ENCODE assay signal across 12 cellular contexts in genomic region chr11:86548278-86548917, GRCh38.
DNase-seq lines count a peak whose midpoint lies in the region; ATAC-seq and TF ChIP-seq lines count a peak whose summit lies in the region.
"Had no signal": no experiment of that assay in that cellular context is flagged by ENCODE, and none has a peak within 500 bp of the region (broad histone marks: within the 10 kb centered on the region; RNA-seq: fewer than 3 reads in every experiment).

No MANE protein-coding gene starts in this region.

- DNase-seq in GM23338 (ENCODE audit: low spot score), result no peak
- peak; percentile 52 to 84 for DNase-seq in cardiac fibroblast (ENCODE audit: low read depth in 2 of 2)
- no peak for DNase-seq in right atrium auricular region (ENCODE audit: low spot score)
- no peak for DNase-seq in 8988T
- DNase-seq: activated T-cell treated with anti-CD3 and anti-CD28 coated beads, Interleukin-2, amount 50 U/mL, for 24 hours; Caco-2; NCI-H146 had no signal

- no peaks in the 10 kb centered on the region for H3K9me3 ChIP-seq in right atrium auricular region
- H3K9me3 ChIP-seq: Caco-2 had no signal

- no peaks in the 10 kb centered on the region for H3F3A ChIP-seq in GM23338 (replicated peaks; ENCODE audit: low read depth)

- H3K4me2 ChIP-seq in GM23338, result peak overlapping the region; percentile 12; the same call in 1 of the 2 replicates

- H3K4me1 ChIP-seq in GM23338 (ENCODE audit: insufficient read depth), result peaks cover 10% of the 10 kb centered on the region
- H3K4me1 ChIP-seq in right atrium auricular region, result peaks cover 0 to 49% of the 10 kb centered on the region in 2 donors

- H3K27ac ChIP-seq in GM23338 (ENCODE audit: low read depth) (no peak overlapping the region), right atrium auricular region (peak overlapping the region; percentile 64 to 71), skin epidermis (peak overlapping the region in 13 of 21 experiments; percentile 15 to 78 (median 39))

- no peaks in the 10 kb centered on the region for H3K79me2 ChIP-seq in GM23338 (replicated peaks; ENCODE audit: insufficient read depth)

- no peaks in the 10 kb centered on the region for H3K27me3 Mint-ChIP-seq in GM23338 (ENCODE audit: insufficient read depth, low read depth, poor library complexity)
- H3K27me3 Mint-ChIP-seq: activated T-cell treated with anti-CD3 and anti-CD28 coated beads, Interleukin-2, amount 50 U/mL, for 24 hours; dendritic cell treated with granulocyte-macrophage colony-stimulating factor and Interleukin-4, amounts not matched to agents 40 ng/mL and 50 ng/mL, for 4 days had no signal

- H3K27ac Mint-ChIP-seq in GM23338, result no peak overlapping the region
- H3K27ac Mint-ChIP-seq: activated T-cell treated with anti-CD3 and anti-CD28 coated beads, Interleukin-2, amount 50 U/mL, for 24 hours; dendritic cell treated with granulocyte-macrophage colony-stimulating factor and Interleukin-4, amounts not matched to agents 40 ng/mL and 50 ng/mL, for 4 days had no signal

- peak overlapping the region; percentile 77; the same call in 1 of the 2 replicates for H2AFZ ChIP-seq in GM23338

- H3K4me3 ChIP-seq in GM23338, result no peak overlapping the region
- H3K4me3 ChIP-seq in cardiac fibroblast (replicated peaks in 1 of 2; ENCODE audit: low read depth in 2 of 2, low read length in 2 of 2), result no peak overlapping the region
- no peak overlapping the region for H3K4me3 ChIP-seq in right atrium auricular region
- no peak overlapping the region for H3K4me3 ChIP-seq in skin epidermis

- H3K9me2 ChIP-seq in GM23338 (ENCODE audit: insufficient read depth), result 0 out of 2 replicates have a peak, but pooled peaks cover 5% of the 10 kb centered on the region

- H3K27me3 ChIP-seq in GM23338 (ENCODE audit: insufficient read depth) (no peaks in the 10 kb centered on the region), right atrium auricular region (no peaks in the 10 kb centered on the region)

- peaks cover 2% of the 10 kb centered on the region; the same call in 1 of the 3 replicates for H3K9me3 Mint-ChIP-seq in GM23338
- H3K9me3 Mint-ChIP-seq: activated T-cell treated with anti-CD3 and anti-CD28 coated beads, Interleukin-2, amount 50 U/mL, for 24 hours; dendritic cell treated with granulocyte-macrophage colony-stimulating factor and Interleukin-4, amounts not matched to agents 40 ng/mL and 50 ng/mL, for 4 days had no signal

- no peaks in the 10 kb centered on the region for H3K36me3 Mint-ChIP-seq in GM23338 (ENCODE audit: low read depth)

- no peak overlapping the region for H3K4me3 Mint-ChIP-seq in GM23338
- H3K4me3 Mint-ChIP-seq: activated T-cell treated with anti-CD3 and anti-CD28 coated beads, Interleukin-2, amount 50 U/mL, for 24 hours; dendritic cell treated with granulocyte-macrophage colony-stimulating factor and Interleukin-4, amounts not matched to agents 40 ng/mL and 50 ng/mL, for 4 days had no signal

- ATAC-seq in GM23338, result no peak
- ATAC-seq in esophagus mucosa, result no peak
- no peak for ATAC-seq in HG03159 (IDR thresholded peaks at IDR 0.05; ENCODE audit: unreplicated experiment)
- no peak for ATAC-seq in GM19467 (IDR thresholded peaks at IDR 0.05; ENCODE audit: unreplicated experiment)

- H3K4me1 Mint-ChIP-seq in GM23338, result peaks cover 8% of the 10 kb centered on the region

- TF ChIP-seq CTCF in GM23338 (conservative IDR thresholded peaks at IDR 0.05; ENCODE audit: low read depth in 2 of 2) (no peak), cardiac fibroblast (IDR thresholded peaks at IDR 0.05; ENCODE audit: low read depth, low read length) (no peak), right atrium auricular region (IDR thresholded peaks at IDR 0.05) (no peak)

- no peaks in the 10 kb centered on the region for H4K20me1 ChIP-seq in GM23338 (replicated peaks; ENCODE audit: insufficient read depth)

- no peaks in the 10 kb centered on the region for H3K36me3 ChIP-seq in GM23338 (ENCODE audit: insufficient read depth)
- H3K36me3 ChIP-seq in right atrium auricular region, result no peaks in the 10 kb centered on the region

TF ChIP-seq in GM23338, 12 proteins besides CTCF, POLR2A, EP300 and RAD21 (continues in another document):
- no peak for TF ChIP-seq ETS1 (IDR thresholded peaks at IDR 0.05)
- TF ChIP-seq, protein P1, sequence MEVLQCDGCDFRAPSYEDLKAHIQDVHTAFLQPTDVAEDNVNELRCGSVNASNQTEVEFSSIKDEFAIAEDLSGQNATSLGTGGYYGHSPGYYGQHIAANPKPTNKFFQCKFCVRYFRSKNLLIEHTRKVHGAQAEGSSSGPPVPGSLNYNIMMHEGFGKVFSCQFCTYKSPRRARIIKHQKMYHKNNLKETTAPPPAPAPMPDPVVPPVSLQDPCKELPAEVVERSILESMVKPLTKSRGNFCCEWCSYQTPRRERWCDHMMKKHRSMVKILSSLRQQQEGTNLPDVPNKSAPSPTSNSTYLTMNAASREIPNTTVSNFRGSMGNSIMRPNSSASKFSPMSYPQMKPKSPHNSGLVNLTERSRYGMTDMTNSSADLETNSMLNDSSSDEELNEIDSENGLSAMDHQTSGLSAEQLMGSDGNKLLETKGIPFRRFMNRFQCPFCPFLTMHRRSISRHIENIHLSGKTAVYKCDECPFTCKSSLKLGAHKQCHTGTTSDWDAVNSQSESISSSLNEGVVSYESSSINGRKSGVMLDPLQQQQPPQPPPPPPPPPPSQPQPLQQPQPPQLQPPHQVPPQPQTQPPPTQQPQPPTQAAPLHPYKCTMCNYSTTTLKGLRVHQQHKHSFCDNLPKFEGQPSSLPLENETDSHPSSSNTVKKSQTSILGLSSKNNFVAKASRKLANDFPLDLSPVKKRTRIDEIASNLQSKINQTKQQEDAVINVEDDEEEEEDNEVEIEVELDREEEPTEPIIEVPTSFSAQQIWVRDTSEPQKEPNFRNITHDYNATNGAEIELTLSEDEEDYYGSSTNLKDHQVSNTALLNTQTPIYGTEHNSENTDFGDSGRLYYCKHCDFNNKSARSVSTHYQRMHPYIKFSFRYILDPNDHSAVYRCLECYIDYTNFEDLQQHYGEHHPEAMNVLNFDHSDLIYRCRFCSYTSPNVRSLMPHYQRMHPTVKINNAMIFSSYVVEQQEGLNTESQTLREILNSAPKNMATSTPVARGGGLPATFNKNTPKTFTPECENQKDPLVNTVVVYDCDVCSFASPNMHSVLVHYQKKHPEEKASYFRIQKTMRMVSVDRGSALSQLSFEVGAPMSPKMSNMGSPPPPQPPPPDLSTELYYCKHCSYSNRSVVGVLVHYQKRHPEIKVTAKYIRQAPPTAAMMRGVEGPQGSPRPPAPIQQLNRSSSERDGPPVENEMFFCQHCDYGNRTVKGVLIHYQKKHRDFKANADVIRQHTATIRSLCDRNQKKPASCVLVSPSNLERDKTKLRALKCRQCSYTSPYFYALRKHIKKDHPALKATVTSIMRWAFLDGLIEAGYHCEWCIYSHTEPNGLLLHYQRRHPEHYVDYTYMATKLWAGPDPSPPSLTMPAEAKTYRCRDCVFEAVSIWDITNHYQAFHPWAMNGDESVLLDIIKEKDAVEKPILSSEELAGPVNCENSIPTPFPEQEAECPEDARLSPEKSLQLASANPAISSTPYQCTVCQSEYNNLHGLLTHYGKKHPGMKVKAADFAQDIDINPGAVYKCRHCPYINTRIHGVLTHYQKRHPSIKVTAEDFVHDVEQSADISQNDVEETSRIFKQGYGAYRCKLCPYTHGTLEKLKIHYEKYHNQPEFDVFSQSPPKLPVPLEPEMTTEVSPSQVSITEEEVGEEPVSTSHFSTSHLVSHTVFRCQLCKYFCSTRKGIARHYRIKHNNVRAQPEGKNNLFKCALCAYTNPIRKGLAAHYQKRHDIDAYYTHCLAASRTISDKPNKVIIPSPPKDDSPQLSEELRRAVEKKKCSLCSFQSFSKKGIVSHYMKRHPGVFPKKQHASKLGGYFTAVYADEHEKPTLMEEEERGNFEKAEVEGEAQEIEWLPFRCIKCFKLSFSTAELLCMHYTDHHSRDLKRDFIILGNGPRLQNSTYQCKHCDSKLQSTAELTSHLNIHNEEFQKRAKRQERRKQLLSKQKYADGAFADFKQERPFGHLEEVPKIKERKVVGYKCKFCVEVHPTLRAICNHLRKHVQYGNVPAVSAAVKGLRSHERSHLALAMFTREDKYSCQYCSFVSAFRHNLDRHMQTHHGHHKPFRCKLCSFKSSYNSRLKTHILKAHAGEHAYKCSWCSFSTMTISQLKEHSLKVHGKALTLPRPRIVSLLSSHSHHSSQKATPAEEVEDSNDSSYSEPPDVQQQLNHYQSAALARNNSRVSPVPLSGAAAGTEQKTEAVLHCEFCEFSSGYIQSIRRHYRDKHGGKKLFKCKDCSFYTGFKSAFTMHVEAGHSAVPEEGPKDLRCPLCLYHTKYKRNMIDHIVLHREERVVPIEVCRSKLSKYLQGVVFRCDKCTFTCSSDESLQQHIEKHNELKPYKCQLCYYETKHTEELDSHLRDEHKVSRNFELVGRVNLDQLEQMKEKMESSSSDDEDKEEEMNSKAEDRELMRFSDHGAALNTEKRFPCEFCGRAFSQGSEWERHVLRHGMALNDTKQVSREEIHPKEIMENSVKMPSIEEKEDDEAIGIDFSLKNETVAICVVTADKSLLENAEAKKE (CRISPR knock-in tag; IDR thresholded peaks at IDR 0.05), result no peak
- no peak for TF ChIP-seq JUNB (IDR thresholded peaks at IDR 0.05; ENCODE audit: unreplicated experiment)
- TF ChIP-seq POLR2AphosphoS5 (IDR thresholded peaks at IDR 0.05; ENCODE audit: low read depth), result no peak
- TF ChIP-seq NANOG (IDR thresholded peaks at IDR 0.05; ENCODE audit: borderline replicate concordance), result no peak
- no peak for TF ChIP-seq EZH2phosphoT487 (IDR thresholded peaks at IDR 0.05; ENCODE audit: unreplicated experiment)
- no peak for TF ChIP-seq ZNF114 (CRISPR knock-in tag; IDR thresholded peaks at IDR 0.05)
- no peak for TF ChIP-seq STAT1 (IDR thresholded peaks at IDR 0.05; ENCODE audit: unreplicated experiment)

Comparison
In these comparisons a context has a peak if more than half of its experiments do, and no peak if none do; other contexts are left out.
1. DNase-seq: peak in cardiac fibroblast (2 of 2); none in GM23338 (single experiment), right atrium auricular region (single experiment) and 8988T (single experiment).